Comparison of ENCODE assay signal across 20 cellular contexts in the genomic region with DNA sequence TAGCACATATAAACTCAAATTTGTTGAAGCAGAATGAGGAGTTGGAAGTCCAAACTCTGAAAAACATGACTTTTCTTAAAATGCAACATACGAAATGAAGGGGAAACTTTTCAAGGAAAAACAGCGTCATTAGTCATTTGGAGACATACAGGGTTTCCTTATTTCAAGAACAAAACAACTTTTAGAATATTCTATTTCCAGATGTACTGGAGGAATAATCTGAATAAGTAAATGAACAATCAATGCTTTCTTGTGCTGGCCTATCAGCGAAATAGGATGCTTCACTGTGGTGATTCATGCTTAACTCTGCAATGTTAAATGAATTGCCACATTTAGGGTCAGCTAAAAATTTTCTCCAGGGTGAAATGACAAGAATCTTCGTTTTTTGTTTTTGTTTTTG.
"Had no signal": no experiment of that assay in that cellular context is flagged by ENCODE, and none has a peak within 500 bp of the region (broad histone marks: within the 10 kb centered on the region; RNA-seq: fewer than 3 reads in every experiment).

No MANE protein-coding gene starts in this region.

- H3K36me3 ChIP-seq: transverse colon had no signal

- H3K4me3 ChIP-seq: esophagus muscularis mucosa, gastroesophageal sphincter, skin epidermis, testis, transverse colon had no signal

- H3K9me3 ChIP-seq: esophagus muscularis mucosa, gastroesophageal sphincter, testis, transverse colon had no signal

- H3K4me1 ChIP-seq: testis, transverse colon had no signal

- H3K27ac ChIP-seq: esophagus muscularis mucosa, gastroesophageal sphincter, skin epidermis, testis, transverse colon had no signal

- ATAC-seq: activated CD8-positive, alpha-beta T cell treated with anti-CD3 and anti-CD28 coated beads for 36 hours; activated naive CD8-positive, alpha-beta T cell treated with anti-CD3 and anti-CD28 coated beads, Interleukin-2, amount 50 U/mL, for 24 hours; activated T-cell treated with anti-CD3 and anti-CD28 coated beads, Interleukin-2, amount 50 U/mL, for 4 hours; gastroesophageal sphincter; left cardiac atrium; sciatic nerve; stimulated activated naive CD8-positive, alpha-beta T cell treated with anti-CD3 and anti-CD28 coated beads, Interleukin-15, Interleukin-2, amounts not matched to agents 100 U/mL and 50 U/mL, for 24 hours; WTC11 had no signal

- DNase-seq: activated CD4-positive, alpha-beta T cell treated with anti-CD3 and anti-CD28 coated beads, Interleukin-2, amount 50 U/mL, for 1 hour; activated CD8-positive, alpha-beta T cell treated with anti-CD3 and anti-CD28 coated beads for 36 hours; activated naive CD8-positive, alpha-beta T cell treated with anti-CD3 and anti-CD28 coated beads, Interleukin-2, amount 50 U/mL, for 24 hours; activated T-cell treated with anti-CD3 and anti-CD28 coated beads, Interleukin-2, amount 50 U/mL, for 4 hours; amygdala; caudate nucleus; head of caudate nucleus; left cardiac atrium; mammary epithelial cell; stimulated activated CD4-positive, alpha-beta T cell treated with anti-CD3 and anti-CD28 coated beads, Interleukin-12 subunit alpha, Interleukin-12 subunit beta, amount 100 ng/mL, for 4 hours; stimulated activated CD4-positive, alpha-beta T cell treated with anti-CD3 and anti-CD28 coated beads, Interleukin-4, amount 100 ng/mL, for 1 hour; stimulated activated naive CD8-positive, alpha-beta T cell treated with anti-CD3 and anti-CD28 coated beads, Interleukin-15, Interleukin-2, amounts not matched to agents 100 U/mL and 50 U/mL, for 24 hours; T-helper 2 cell; testis; transverse colon had no signal

- H3K27me3 ChIP-seq: esophagus muscularis mucosa, gastroesophageal sphincter, testis, transverse colon had no signal
